In the genomic region with DNA sequence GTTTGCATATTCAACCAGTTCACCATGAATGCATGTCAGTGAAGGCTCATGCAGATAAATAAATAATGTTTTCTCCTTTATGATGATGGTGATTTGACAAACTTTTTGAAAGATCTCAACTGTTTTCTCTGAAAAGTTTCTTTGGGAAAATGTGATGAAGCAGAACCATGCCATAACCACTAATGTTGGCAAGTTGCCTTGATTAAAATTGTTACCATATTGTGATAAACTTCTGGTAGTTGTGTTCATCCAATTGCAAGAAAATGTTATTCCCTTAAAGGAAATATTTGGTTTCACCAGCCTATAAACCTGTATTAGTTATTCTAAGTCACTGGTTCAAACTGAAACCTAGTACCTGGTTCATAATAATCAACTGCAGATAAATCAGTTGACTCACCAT, we compare ENCODE assay signal across 14 cellular contexts.
DNase-seq lines count a peak whose midpoint lies in the region; ATAC-seq and TF ChIP-seq lines count a peak whose summit lies in the region.
"Had no signal": no experiment of that assay in that cellular context is flagged by ENCODE, and none has a peak within 500 bp of the region (broad histone marks: within the 10 kb centered on the region; RNA-seq: fewer than 3 reads in every experiment).

No MANE protein-coding gene starts in this region.

- peak overlapping the region; percentile 43 for H3K27ac Mint-ChIP-seq in type B pancreatic cell
- H3K27ac Mint-ChIP-seq: H9 had no signal

- TF ChIP-seq CTCF in fibroblast of the aortic adventitia (IDR thresholded peaks at IDR 0.05; ENCODE audit: insufficient read depth, low read length) (no peak), type B pancreatic cell (conservative IDR thresholded peaks at IDR 0.05) (no peak)

- peak; percentile 31; the same call in 1 of the 3 replicates for ATAC-seq in SK-N-SH treated with all-trans-retinoic acid at 6 μM for 48 hours

- no peaks in the 10 kb centered on the region for H3K27me3 Mint-ChIP-seq in type B pancreatic cell

- peaks cover under 1% of the 10 kb centered on the region for H3K9me3 Mint-ChIP-seq in type B pancreatic cell

- no peaks in the 10 kb centered on the region for H3K36me3 Mint-ChIP-seq in type B pancreatic cell

- peak; percentile 9 for DNase-seq in AG20443 (ENCODE audit: low spot score)
- peak; percentile 73 for DNase-seq in fibroblast of the aortic adventitia (ENCODE audit: low read depth)
- DNase-seq in type B pancreatic cell (ENCODE audit: extremely low spot score, unreplicated experiment) = no peak
- no peak for DNase-seq in SKM-1 treated with dmso at 0.1 percent for 144 hours (lab: John Stamatoyannopoulos, UW; ENCODE audit: unreplicated experiment)
- DNase-seq in NCI-H524 (lab: John Stamatoyannopoulos, UW) = no peak
- DNase-seq in NCI-H345 (lab: John Stamatoyannopoulos, UW) = no peak
- DNase-seq: DMS153, EL, H9, Karpas-422, NCI-H1417 treated with DMSO at 0.1 percent for 48 hours, NCI-H2029, NCI-H510A treated with DMSO at 0.1 percent for 48 hours had no signal

- no peak overlapping the region for H3K4me3 ChIP-seq in fibroblast of the aortic adventitia (ENCODE audit: low read depth, low read length)

- H3K4me1 Mint-ChIP-seq in type B pancreatic cell (ENCODE audit: unreplicated experiment) = peaks cover 23% of the 10 kb centered on the region
- H3K4me1 Mint-ChIP-seq: H9 had no signal

- H3K4me3 Mint-ChIP-seq in type B pancreatic cell = no peak overlapping the region
- H3K4me3 Mint-ChIP-seq: H9 had no signal

TF ChIP-seq in SK-N-SH treated with all-trans-retinoic acid at 6 μM for 48 hours, 23 proteins besides CTCF, POLR2A, EP300 and RAD21:
- TF ChIP-seq ZFP30 (CRISPR knock-in tag; IDR thresholded peaks at IDR 0.05) = no peak
- no peak for TF ChIP-seq SNAI2 (CRISPR knock-in tag; IDR thresholded peaks at IDR 0.05)
- TF ChIP-seq TCF4 (CRISPR knock-in tag; IDR thresholded peaks at IDR 0.05; ENCODE audit: borderline replicate concordance) = no peak
- TF ChIP-seq TOX (CRISPR knock-in tag; IDR thresholded peaks at IDR 0.05; ENCODE audit: borderline replicate concordance) = no peak
- no peak for TF ChIP-seq ESRRG (CRISPR knock-in tag; IDR thresholded peaks at IDR 0.05)
- TF ChIP-seq OSR1 (CRISPR knock-in tag; IDR thresholded peaks at IDR 0.05) = no peak

Comparison
In these comparisons a context has a peak if more than half of its experiments do, and no peak if none do; other contexts are left out.
1. DNase-seq: peak in AG20443 (single experiment) and fibroblast of the aortic adventitia (single experiment); none in type B pancreatic cell (single experiment), SKM-1 treated with dmso at 0.1 percent for 144 hours (single experiment), NCI-H524 (0 of 2) and NCI-H345 (single experiment).